Comparison of ENCODE assay signal across 24 cellular contexts in genomic region chr2:132719480-132719879, GRCh38. TPM values are rescaled to one million over a fixed set of nuclear protein-coding genes. Genes with fewer than 3 reads are reported as not detected.
"Had no signal": no experiment of that assay in that cellular context is flagged by ENCODE, and none has a peak within 500 bp of the region (broad histone marks: within the 10 kb centered on the region; RNA-seq: fewer than 3 reads in every experiment).

No MANE protein-coding gene starts in this region.

- H3K9me3 Mint-ChIP-seq: mesothelial cell of epicardium had no signal

- H3K36me3 Mint-ChIP-seq: mesothelial cell of epicardium had no signal

- H3K27ac Mint-ChIP-seq: mesothelial cell of epicardium had no signal

- H3K4me3 Mint-ChIP-seq: mesothelial cell of epicardium had no signal

- H3K27ac ChIP-seq: coronary artery, dorsolateral prefrontal cortex, esophagus squamous epithelium, gastrocnemius medialis, heart right ventricle, left lung, lower lobe of right lung had no signal

- H3K4me1 ChIP-seq: esophagus squamous epithelium, gastrocnemius medialis, left lung, lower lobe of right lung had no signal

- H3K9me3 ChIP-seq: esophagus squamous epithelium, gastrocnemius medialis, heart right ventricle, left lung, lower lobe of right lung, mucosa of descending colon had no signal

- H3K36me3 ChIP-seq: esophagus squamous epithelium, gastrocnemius medialis, heart right ventricle, left lung, lower lobe of right lung had no signal

- FAIRE-seq: colon, endothelial cell of umbilical vein, islet of Langerhans, keratinocyte had no signal

- H3K4me1 Mint-ChIP-seq: mesothelial cell of epicardium had no signal

- DNase-seq: dermis blood vessel endothelial cell; dorsolateral prefrontal cortex; effector CD4-positive, alpha-beta T cell; effector memory CD4-positive, alpha-beta T cell; esophagus squamous epithelium; foreskin fibroblast; foreskin melanocyte; gastrocnemius medialis; glutamatergic neuron; head of caudate nucleus; heart right ventricle; hippocampal formation; left cardiac atrium; left lung; left ventricle myocardium superior; lower lobe of right lung; mesenchymal stem cell; mucosa of descending colon had no signal

- H3K27me3 ChIP-seq: esophagus squamous epithelium, gastrocnemius medialis, heart right ventricle, left lung had no signal

- ATAC-seq: gastrocnemius medialis, heart right ventricle, left cardiac atrium, left lung, left ventricle myocardium superior, lower lobe of right lung, mucosa of descending colon had no signal

- H3K4me3 ChIP-seq: coronary artery, dorsolateral prefrontal cortex, esophagus squamous epithelium, gastrocnemius medialis, heart right ventricle, left lung, lower lobe of right lung, mucosa of descending colon had no signal

RNA-seq across cellular contexts. Expression of gene LYPD1, which starts 49.5 kb away (rescaled TPM):
- total RNA-seq: left ventricle myocardium superior had no signal
